In genomic region chr1:158055854-158056253, GRCh38 we compare ENCODE assay signal across 22 cellular contexts.
A peak's percentile ranks its signal among the peaks of the same experiment; 100 is the strongest.
DNase-seq lines count a peak whose midpoint lies in the region; ATAC-seq, FAIRE-seq and TF ChIP-seq lines count a peak whose summit lies in the region.
"Had no signal": no experiment of that assay in that cellular context is flagged by ENCODE, and none has a peak within 500 bp of the region (broad histone marks: within the 10 kb centered on the region; RNA-seq: fewer than 3 reads in every experiment).

No MANE protein-coding gene starts in this region.

- intact Hi-C loops in right lobe of liver (cut with DNase I) (no loop called here), HepG2 (cut with micrococcal nuclease; ENCODE audit: unreplicated experiment) (no loop called here)

- H3K36me3 ChIP-seq in right lobe of liver (no peaks in the 10 kb centered on the region), HepG2 (replicated peaks in 1 of 2; ENCODE audit: control insufficient read depth in 1 of 2, insufficient read depth in 2 of 2, low read length in 2 of 2) (no peaks in the 10 kb centered on the region)
- H3K36me3 ChIP-seq: breast epithelium, heart right ventricle, vagina had no signal

- no peak overlapping the region for H3K9ac ChIP-seq in HepG2 (ENCODE audit: insufficient read depth, low read depth, low read length)
- H3K9ac ChIP-seq: KMS-11 had no signal

- no peaks in the 10 kb centered on the region for H3K27me3 ChIP-seq in right lobe of liver
- H3K27me3 ChIP-seq in HepG2 (ENCODE audit: control insufficient read depth in 1 of 2, insufficient read depth in 2 of 2, low read length in 2 of 2), result no peaks in the 10 kb centered on the region
- H3K27me3 ChIP-seq: breast epithelium, vagina had no signal

- H3K4me1 ChIP-seq in right lobe of liver (no peaks in the 10 kb centered on the region), HepG2 (ENCODE audit: insufficient read depth, low read length) (no peaks in the 10 kb centered on the region)
- H3K4me1 ChIP-seq: breast epithelium had no signal

- H4K20me1 ChIP-seq in HepG2 (ENCODE audit: insufficient read depth, low read length), result no peaks in the 10 kb centered on the region

- CTCF ChIA-PET in HepG2 (lab: Yijun Ruan, JAX; ENCODE audit: low intra/inter-chr PET ratio, low total read pairs) (no interaction called here), WTC11 (lab: Charles Lee) (interaction anchor here (0.5 to 4.3 kb wide), 5 partner anchors 20 to 62 kb away, joined by 3 to 14 read pairs (median 4); no protein-coding TSS in a partner anchor)

- H3K79me2 ChIP-seq in HepG2 (ENCODE audit: insufficient read depth, low read length), result no peaks in the 10 kb centered on the region

- POLR2A ChIA-PET in HepG2 (lab: Yijun Ruan, JAX) (no interaction called here), WTC11 (lab: Charles Lee) (no interaction called here)

- ATAC-seq in right lobe of liver (peak; percentile 59 to 62 (median 61)), HepG2 (no peak), WTC11 (peak; percentile 50; the same call in 1 of the 2 replicates), left lobe of liver (peak; percentile 37), GM21619 (IDR thresholded peaks at IDR 0.05; ENCODE audit: unreplicated experiment) (no peak)
- ATAC-seq: activated CD8-positive, alpha-beta T cell treated with anti-CD3 and anti-CD28 coated beads for 36 hours; activated naive CD4-positive, alpha-beta T cell treated with anti-CD3 and anti-CD28 coated beads, Interleukin-2, amount 50 U/mL, for 72 hours; activated T-cell treated with anti-CD3 and anti-CD28 coated beads, Interleukin-2, amount 50 U/mL, for 4 hours; GM12878; T-cell had no signal

- no peak for FAIRE-seq in HepG2 (lab: Jason Lieb, UNC)
- FAIRE-seq: GM12878, kidney had no signal

- DNase-seq in right lobe of liver (no peak), HepG2 (ENCODE audit: low spot score) (no peak), WTC11 (ENCODE audit: low spot score) (no peak), left lobe of liver (ENCODE audit: low spot score) (no peak), inferior parietal cortex (ENCODE audit: extremely low spot score) (no peak), NCI-H1105 (lab: John Stamatoyannopoulos, UW) (no peak), kidney glomerular epithelial cell (lab: John Stamatoyannopoulos, UW) (no peak)
- DNase-seq: activated CD8-positive, alpha-beta T cell treated with anti-CD3 and anti-CD28 coated beads for 36 hours; activated T-cell treated with anti-CD3 and anti-CD28 coated beads, Interleukin-2, amount 50 U/mL, for 4 hours; heart right ventricle; kidney; NCI-H1092; NCI-H2171; occipital lobe; stimulated activated CD4-positive, alpha-beta T cell treated with anti-CD3 and anti-CD28 coated beads, Interleukin-2, amount 100 ng/mL, for 48 hours; T-cell had no signal

- no peak overlapping the region for H2AFZ ChIP-seq in HepG2 (ENCODE audit: low read length)

- TF ChIP-seq EP300 in HepG2 (IDR thresholded peaks at IDR 0.05; ENCODE audit: low read depth in 2 of 2, low read length in 2 of 2) (no peak), HepG2 (CRISPR knock-in tag; IDR thresholded peaks at IDR 0.05; ENCODE audit: borderline replicate concordance) (no peak)

- peak overlapping the region; percentile 55; the same call in 1 of the 2 replicates for H3K27ac Mint-ChIP-seq in WTC11
- H3K27ac Mint-ChIP-seq: activated CD8-positive, alpha-beta T cell treated with anti-CD3 and anti-CD28 coated beads for 36 hours; activated naive CD4-positive, alpha-beta T cell treated with anti-CD3 and anti-CD28 coated beads, Interleukin-2, amount 50 U/mL, for 72 hours; T-cell had no signal

- peaks cover 63% of the 10 kb centered on the region for H3K4me1 Mint-ChIP-seq in WTC11
- H3K4me1 Mint-ChIP-seq: T-cell had no signal

- TF ChIP-seq CTCF in right lobe of liver (IDR thresholded peaks at IDR 0.05) (no peak), HepG2 (CRISPR knock-in tag; IDR thresholded peaks at IDR 0.05) (no peak), WTC11 (IDR thresholded peaks at IDR 0.05) (no peak)

- BruUV-seq in HepG2 (replicated peaks; lab: Mats Ljungman, UMichigan), result no TSS peak

- TF ChIP-seq RAD21 in HepG2 (CRISPR knock-in tag; IDR thresholded peaks at IDR 0.05), result no peak

- H3K4me2 ChIP-seq in HepG2 (ENCODE audit: low read depth, low read length), result no peak overlapping the region
- H3K4me2 ChIP-seq: KMS-11 had no signal

- H3K27ac ChIP-seq in right lobe of liver, result no peak overlapping the region
- H3K27ac ChIP-seq in HepG2 (ENCODE audit: extremely low read length, insufficient read depth, low read length), result no peak overlapping the region
- H3K27ac ChIP-seq: breast epithelium, heart right ventricle, KMS-11, vagina had no signal

- WGBS in right lobe of liver (ENCODE audit: insufficient coverage, low coverage, low lambda C conversion rate, missing lambda C conversion rate), result 58% methylated on average over 2 of the region's 4 CpGs
- 29% methylated on average over 3 of the region's 4 CpGs for WGBS in HepG2 (ENCODE audit: low lambda C conversion rate)

- H3K36me3 Mint-ChIP-seq in WTC11, result no peaks in the 10 kb centered on the region
- H3K36me3 Mint-ChIP-seq: activated naive CD4-positive, alpha-beta T cell treated with anti-CD3 and anti-CD28 coated beads, Interleukin-2, amount 50 U/mL, for 72 hours; T-cell had no signal

- H3K9me3 ChIP-seq in right lobe of liver, result no peaks in the 10 kb centered on the region
- H3K9me3 ChIP-seq in HepG2 (ENCODE audit: low read length), result no peaks in the 10 kb centered on the region
- H3K9me3 ChIP-seq: breast epithelium, heart right ventricle, vagina had no signal

- H3K27me3 Mint-ChIP-seq in WTC11 (ENCODE audit: low read depth), result no peaks in the 10 kb centered on the region

- no peaks in the 10 kb centered on the region for H3K9me3 Mint-ChIP-seq in WTC11
- H3K9me3 Mint-ChIP-seq: activated CD8-positive, alpha-beta T cell treated with anti-CD3 and anti-CD28 coated beads for 36 hours; activated naive CD4-positive, alpha-beta T cell treated with anti-CD3 and anti-CD28 coated beads, Interleukin-2, amount 50 U/mL, for 72 hours; activated T-cell treated with anti-CD3 and anti-CD28 coated beads, Interleukin-2, amount 50 U/mL, for 4 hours; T-cell had no signal

- TF ChIP-seq POLR2A in right lobe of liver (IDR thresholded peaks at IDR 0.05) (no peak), HepG2 (IDR thresholded peaks at IDR 0.05; ENCODE audit: insufficient read depth in 1 of 2, low read depth in 2 of 2, low read length in 2 of 2) (no peak)

- H3K4me3 ChIP-seq in right lobe of liver (no peak overlapping the region), HepG2 (replicated peaks in 1 of 3; ENCODE audit: insufficient read depth in 1 of 3, low read depth in 2 of 3, low read length in 3 of 3) (no peak overlapping the region)
- H3K4me3 ChIP-seq: breast epithelium, GM12878, heart right ventricle, vagina had no signal

- H3K4me3 Mint-ChIP-seq in WTC11, result no peak overlapping the region
- H3K4me3 Mint-ChIP-seq: activated CD8-positive, alpha-beta T cell treated with anti-CD3 and anti-CD28 coated beads for 36 hours; activated T-cell treated with anti-CD3 and anti-CD28 coated beads, Interleukin-2, amount 50 U/mL, for 4 hours; T-cell had no signal

- in situ Hi-C loops in HepG2 (cut with HindIII; ENCODE audit: extremely low pct_ligation_motif_present, low pct_unique_long_range_greater_than_20kb), result no loop called here

TF ChIP-seq in HepG2, 621 proteins besides CTCF, POLR2A, EP300 and RAD21 (continues in another document):
- TF ChIP-seq HNRNPH1 (optimal IDR thresholded peaks at IDR 0.05; ENCODE audit: low read depth, low read length), result no peak
- TF ChIP-seq, protein P1, sequence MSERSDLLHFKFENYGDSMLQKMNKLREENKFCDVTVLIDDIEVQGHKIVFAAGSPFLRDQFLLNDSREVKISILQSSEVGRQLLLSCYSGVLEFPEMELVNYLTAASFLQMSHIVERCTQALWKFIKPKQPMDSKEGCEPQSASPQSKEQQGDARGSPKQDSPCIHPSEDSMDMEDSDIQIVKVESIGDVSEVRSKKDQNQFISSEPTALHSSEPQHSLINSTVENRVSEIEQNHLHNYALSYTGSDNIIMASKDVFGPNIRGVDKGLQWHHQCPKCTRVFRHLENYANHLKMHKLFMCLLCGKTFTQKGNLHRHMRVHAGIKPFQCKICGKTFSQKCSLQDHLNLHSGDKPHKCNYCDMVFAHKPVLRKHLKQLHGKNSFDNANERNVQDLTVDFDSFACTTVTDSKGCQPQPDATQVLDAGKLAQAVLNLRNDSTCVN (CRISPR knock-in tag; IDR thresholded peaks at IDR 0.05; ENCODE audit: borderline replicate concordance), result no peak
- TF ChIP-seq ZNF160 (CRISPR knock-in tag; IDR thresholded peaks at IDR 0.05), result no peak
- TF ChIP-seq ELF3 (CRISPR knock-in tag; IDR thresholded peaks at IDR 0.05), result no peak
- no peak for TF ChIP-seq ZNF75D (CRISPR knock-in tag; IDR thresholded peaks at IDR 0.05; ENCODE audit: borderline replicate concordance)
- TF ChIP-seq ZMYM2 (CRISPR knock-in tag; IDR thresholded peaks at IDR 0.05), result no peak

TF ChIP-seq in WTC11, 78 proteins besides CTCF, POLR2A, EP300 and RAD21 (continues in another document):
- TF ChIP-seq, protein P2, sequence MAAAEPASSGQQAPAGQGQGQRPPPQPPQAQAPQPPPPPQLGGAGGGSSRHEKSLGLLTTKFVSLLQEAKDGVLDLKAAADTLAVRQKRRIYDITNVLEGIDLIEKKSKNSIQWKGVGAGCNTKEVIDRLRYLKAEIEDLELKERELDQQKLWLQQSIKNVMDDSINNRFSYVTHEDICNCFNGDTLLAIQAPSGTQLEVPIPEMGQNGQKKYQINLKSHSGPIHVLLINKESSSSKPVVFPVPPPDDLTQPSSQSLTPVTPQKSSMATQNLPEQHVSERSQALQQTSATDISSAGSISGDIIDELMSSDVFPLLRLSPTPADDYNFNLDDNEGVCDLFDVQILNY (CRISPR knock-in tag; IDR thresholded peaks at IDR 0.05), result no peak
- TF ChIP-seq NR1H2 (CRISPR knock-in tag; IDR thresholded peaks at IDR 0.05), result no peak
- TF ChIP-seq ZNF423 (CRISPR knock-in tag; IDR thresholded peaks at IDR 0.05), result no peak
- TF ChIP-seq, protein P3, sequence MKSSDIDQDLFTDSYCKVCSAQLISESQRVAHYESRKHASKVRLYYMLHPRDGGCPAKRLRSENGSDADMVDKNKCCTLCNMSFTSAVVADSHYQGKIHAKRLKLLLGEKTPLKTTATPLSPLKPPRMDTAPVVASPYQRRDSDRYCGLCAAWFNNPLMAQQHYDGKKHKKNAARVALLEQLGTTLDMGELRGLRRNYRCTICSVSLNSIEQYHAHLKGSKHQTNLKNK (CRISPR knock-in tag; IDR thresholded peaks at IDR 0.05), result no peak
- TF ChIP-seq CREB1 (CRISPR knock-in tag; IDR thresholded peaks at IDR 0.05), result no peak
- TF ChIP-seq ZNF671 (CRISPR knock-in tag; IDR thresholded peaks at IDR 0.05), result no peak
- TF ChIP-seq MXD4 (CRISPR knock-in tag; IDR thresholded peaks at IDR 0.05; ENCODE audit: borderline replicate concordance), result no peak
- TF ChIP-seq, protein P4, sequence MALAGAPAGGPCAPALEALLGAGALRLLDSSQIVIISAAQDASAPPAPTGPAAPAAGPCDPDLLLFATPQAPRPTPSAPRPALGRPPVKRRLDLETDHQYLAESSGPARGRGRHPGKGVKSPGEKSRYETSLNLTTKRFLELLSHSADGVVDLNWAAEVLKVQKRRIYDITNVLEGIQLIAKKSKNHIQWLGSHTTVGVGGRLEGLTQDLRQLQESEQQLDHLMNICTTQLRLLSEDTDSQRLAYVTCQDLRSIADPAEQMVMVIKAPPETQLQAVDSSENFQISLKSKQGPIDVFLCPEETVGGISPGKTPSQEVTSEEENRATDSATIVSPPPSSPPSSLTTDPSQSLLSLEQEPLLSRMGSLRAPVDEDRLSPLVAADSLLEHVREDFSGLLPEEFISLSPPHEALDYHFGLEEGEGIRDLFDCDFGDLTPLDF (CRISPR knock-in tag; IDR thresholded peaks at IDR 0.05), result no peak

Comparison
In these comparisons a context has a peak if more than half of its experiments do, and no peak if none do; other contexts are left out.
1. ATAC-seq: peak in right lobe of liver (4 of 4), WTC11 (single experiment) and left lobe of liver (single experiment); none in HepG2 (single experiment) and GM21619 (single experiment).